In the genomic region with DNA sequence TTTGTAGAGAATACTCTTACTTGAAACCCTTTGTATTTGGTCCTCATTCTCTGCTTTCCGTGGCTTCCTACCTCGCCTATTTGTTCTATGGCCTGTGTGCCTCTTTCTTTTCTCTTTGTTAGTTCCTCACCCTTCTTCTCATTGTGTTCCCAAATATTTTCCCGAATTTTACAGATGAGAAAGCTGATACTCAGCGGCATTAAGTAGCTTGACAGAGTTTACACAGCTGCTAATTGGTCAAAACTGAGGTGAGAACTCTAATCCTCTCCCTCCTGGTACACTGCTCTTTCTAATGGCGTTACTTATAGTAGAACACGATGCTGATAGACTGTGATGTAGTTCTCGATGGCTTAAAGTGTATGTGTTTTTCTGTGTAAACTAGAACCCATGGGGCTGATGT, we compare ENCODE assay signal across 1 cellular context.
TF ChIP-seq lines count a peak whose summit lies in the region.

No MANE protein-coding gene starts in this region.

TF ChIP-seq in WTC11, 78 proteins besides CTCF, POLR2A, EP300 and RAD21 (continued from another document):
- TF ChIP-seq, protein P1, sequence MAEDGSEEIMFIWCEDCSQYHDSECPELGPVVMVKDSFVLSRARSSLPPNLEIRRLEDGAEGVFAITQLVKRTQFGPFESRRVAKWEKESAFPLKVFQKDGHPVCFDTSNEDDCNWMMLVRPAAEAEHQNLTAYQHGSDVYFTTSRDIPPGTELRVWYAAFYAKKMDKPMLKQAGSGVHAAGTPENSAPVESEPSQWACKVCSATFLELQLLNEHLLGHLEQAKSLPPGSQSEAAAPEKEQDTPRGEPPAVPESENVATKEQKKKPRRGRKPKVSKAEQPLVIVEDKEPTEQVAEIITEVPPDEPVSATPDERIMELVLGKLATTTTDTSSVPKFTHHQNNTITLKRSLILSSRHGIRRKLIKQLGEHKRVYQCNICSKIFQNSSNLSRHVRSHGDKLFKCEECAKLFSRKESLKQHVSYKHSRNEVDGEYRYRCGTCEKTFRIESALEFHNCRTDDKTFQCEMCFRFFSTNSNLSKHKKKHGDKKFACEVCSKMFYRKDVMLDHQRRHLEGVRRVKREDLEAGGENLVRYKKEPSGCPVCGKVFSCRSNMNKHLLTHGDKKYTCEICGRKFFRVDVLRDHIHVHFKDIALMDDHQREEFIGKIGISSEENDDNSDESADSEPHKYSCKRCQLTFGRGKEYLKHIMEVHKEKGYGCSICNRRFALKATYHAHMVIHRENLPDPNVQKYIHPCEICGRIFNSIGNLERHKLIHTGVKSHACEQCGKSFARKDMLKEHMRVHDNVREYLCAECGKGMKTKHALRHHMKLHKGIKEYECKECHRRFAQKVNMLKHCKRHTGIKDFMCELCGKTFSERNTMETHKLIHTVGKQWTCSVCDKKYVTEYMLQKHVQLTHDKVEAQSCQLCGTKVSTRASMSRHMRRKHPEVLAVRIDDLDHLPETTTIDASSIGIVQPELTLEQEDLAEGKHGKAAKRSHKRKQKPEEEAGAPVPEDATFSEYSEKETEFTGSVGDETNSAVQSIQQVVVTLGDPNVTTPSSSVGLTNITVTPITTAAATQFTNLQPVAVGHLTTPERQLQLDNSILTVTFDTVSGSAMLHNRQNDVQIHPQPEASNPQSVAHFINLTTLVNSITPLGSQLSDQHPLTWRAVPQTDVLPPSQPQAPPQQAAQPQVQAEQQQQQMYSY (CRISPR knock-in tag; IDR thresholded peaks at IDR 0.05) = no peak
